ENCODE assay signal across 10 cellular contexts in the genomic region with DNA sequence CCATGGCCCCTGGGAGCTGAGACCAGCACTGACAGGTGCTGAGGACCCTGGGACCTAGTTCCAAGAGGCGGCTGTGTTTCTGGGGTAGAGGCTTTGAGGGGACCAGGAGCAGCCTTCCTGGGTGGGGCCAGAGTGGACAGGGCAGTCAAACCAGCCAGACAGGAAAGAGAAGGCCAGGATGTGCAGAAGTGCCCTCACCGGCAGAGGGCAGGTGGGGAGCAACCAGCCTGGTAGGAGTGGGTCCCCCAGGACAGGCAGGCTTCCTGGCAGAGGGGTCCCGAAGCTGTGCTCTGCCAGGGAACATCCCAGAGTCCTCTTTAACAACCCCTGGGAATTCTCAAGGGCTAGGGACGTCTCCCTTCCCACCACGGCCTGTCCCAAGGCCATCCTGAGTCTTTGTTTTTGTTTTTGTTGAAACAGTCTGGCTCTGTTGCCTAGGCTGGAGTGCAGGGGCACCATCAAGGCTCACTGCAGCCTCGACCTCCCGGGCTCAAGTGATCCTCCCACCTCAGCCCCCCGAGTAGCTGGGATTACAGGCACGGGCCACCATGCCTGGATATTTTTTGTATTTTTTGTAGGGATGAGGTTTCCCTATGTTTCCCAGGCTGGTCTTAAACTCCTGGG. TPM values are rescaled to one million over a fixed set of nuclear protein-coding genes. Genes with fewer than 3 reads are reported as not detected.
A peak's percentile ranks its signal among the peaks of the same experiment; 100 is the strongest.
DNase-seq lines count a peak whose midpoint lies in the region; ATAC-seq, FAIRE-seq and TF ChIP-seq lines count a peak whose summit lies in the region.
"Had no signal": no experiment of that assay in that cellular context is flagged by ENCODE, and none has a peak within 500 bp of the region (broad histone marks: within the 10 kb centered on the region; RNA-seq: fewer than 3 reads in every experiment).

No MANE protein-coding gene starts in this region.

- no peak for TF ChIP-seq POLR2A in A549 (IDR thresholded peaks at IDR 0.05; ENCODE audit: low read length)
- TF ChIP-seq POLR2A in vagina (IDR thresholded peaks at IDR 0.05), result no peak

- peak; percentile 49 for TF ChIP-seq CTCF in A549 (IDR thresholded peaks at IDR 0.05)
- peak; percentile 21 for TF ChIP-seq CTCF in fibroblast of mammary gland (conservative IDR thresholded peaks at IDR 0.05; ENCODE audit: control insufficient read depth, insufficient read depth, low read depth, low read length)
- no peak for TF ChIP-seq CTCF in vagina (IDR thresholded peaks at IDR 0.05)

- no peaks in the 10 kb centered on the region for H3K4me1 ChIP-seq in A549
- no peaks in the 10 kb centered on the region for H3K4me1 ChIP-seq in vagina

- CTCF ChIA-PET in A549 (lab: Yijun Ruan, JAX), result interaction anchor here (0.7 to 1.5 kb wide), 11 partner anchors 8 to 242 kb away, joined by 3 to 5 read pairs (median 3); a partner anchor contains a TSS

- intact Hi-C loops in vagina (cut with DNase I), result no loop called here

- peak; percentile 78 to 89 for ATAC-seq in A549
- no peak for ATAC-seq in activated naive CD4-positive, alpha-beta T cell treated with anti-CD3 and anti-CD28 coated beads, Interleukin-2, amount 50 U/mL, for 72 hours
- no peak for ATAC-seq in HG03135 (IDR thresholded peaks at IDR 0.05; ENCODE audit: unreplicated experiment)

- peak; percentile 61 for FAIRE-seq in A549 (lab: Jason Lieb, UNC)
- FAIRE-seq: frontal cortex had no signal

- H3K36me3 ChIP-seq in vagina, result no peaks in the 10 kb centered on the region
- H3K36me3 ChIP-seq: suprapubic skin had no signal

- peak overlapping the region in 1 of 2 donors; percentile 45 for H3K27ac Mint-ChIP-seq in activated naive CD4-positive, alpha-beta T cell treated with anti-CD3 and anti-CD28 coated beads, Interleukin-2, amount 50 U/mL, for 72 hours
- H3K27ac Mint-ChIP-seq: CD4-positive, CD25-positive, alpha-beta regulatory T cell had no signal

- H3K36me3 Mint-ChIP-seq in activated naive CD4-positive, alpha-beta T cell treated with anti-CD3 and anti-CD28 coated beads, Interleukin-2, amount 50 U/mL, for 72 hours, result no peaks in the 10 kb centered on the region
- H3K36me3 Mint-ChIP-seq: CD4-positive, CD25-positive, alpha-beta regulatory T cell had no signal

- H3K4me3 ChIP-seq in A549 (no peak overlapping the region), fibroblast of mammary gland (ENCODE audit: control insufficient read depth, low read depth, low read length) (no peak overlapping the region), vagina (no peak overlapping the region)
- H3K4me3 ChIP-seq: suprapubic skin had no signal

- TF ChIP-seq RAD21 in A549 (conservative IDR thresholded peaks at IDR 0.05 in 1 of 2, IDR thresholded peaks at IDR 0.05 in 1 of 2) (peak; percentile 39 to 53; a peak in 4 of 5 replicates), Ishikawa (IDR thresholded peaks at IDR 0.05; ENCODE audit: low read depth) (peak; percentile 69)

- POLR2A ChIA-PET in A549 (lab: Yijun Ruan, JAX), result no interaction called here

- WGBS in A549 (ENCODE audit: missing lambda C conversion rate), result 34% methylated on average over 9 of the region's 9 CpGs

- no peaks in the 10 kb centered on the region for H3K9me3 ChIP-seq in A549
- H3K9me3 ChIP-seq in vagina, result no peaks in the 10 kb centered on the region
- H3K9me3 ChIP-seq: suprapubic skin had no signal

- H3K27me3 ChIP-seq in vagina, result no peaks in the 10 kb centered on the region
- H3K27me3 ChIP-seq: suprapubic skin had no signal

- H3K4me2 ChIP-seq in A549, result no peak overlapping the region

- peak overlapping the region in 1 of 2 experiments; percentile 7; a peak in 2 of 6 replicates for H3K27ac ChIP-seq in A549
- no peak overlapping the region for H3K27ac ChIP-seq in vagina
- H3K27ac ChIP-seq: suprapubic skin had no signal

- H3K9me3 Mint-ChIP-seq in activated naive CD4-positive, alpha-beta T cell treated with anti-CD3 and anti-CD28 coated beads, Interleukin-2, amount 50 U/mL, for 72 hours, result no peaks in the 10 kb centered on the region
- H3K9me3 Mint-ChIP-seq: CD4-positive, CD25-positive, alpha-beta regulatory T cell had no signal

- DNase-seq in A549 (ENCODE audit: low read depth in 1 of 2, low spot score in 1 of 2), result peak; percentile 67 to 81
- DNase-seq in fibroblast of mammary gland (ENCODE audit: low read depth), result no peak
- DNase-seq in vagina (ENCODE audit: extremely low spot score in 2 of 2), result no peak
- DNase-seq in activated naive CD4-positive, alpha-beta T cell treated with anti-CD3 and anti-CD28 coated beads, Interleukin-2, amount 50 U/mL, for 72 hours (ENCODE audit: low spot score in 2 of 2), result no peak
- DNase-seq: activated T-cell treated with anti-CD3 and anti-CD28 coated beads, Interleukin-2, amount 50 U/mL, for 48 hours; CD4-positive, CD25-positive, alpha-beta regulatory T cell had no signal

- TF ChIP-seq EP300 in A549 (IDR thresholded peaks at IDR 0.05) (no peak), Ishikawa (IDR thresholded peaks at IDR 0.05; ENCODE audit: borderline replicate concordance) (peak; percentile 65)

TF ChIP-seq in Ishikawa, 13 proteins besides CTCF, POLR2A, EP300 and RAD21 (continues in another document):
- TF ChIP-seq CREB1 (IDR thresholded peaks at IDR 0.05; ENCODE audit: low read depth), result no peak
- TF ChIP-seq, protein P1, sequence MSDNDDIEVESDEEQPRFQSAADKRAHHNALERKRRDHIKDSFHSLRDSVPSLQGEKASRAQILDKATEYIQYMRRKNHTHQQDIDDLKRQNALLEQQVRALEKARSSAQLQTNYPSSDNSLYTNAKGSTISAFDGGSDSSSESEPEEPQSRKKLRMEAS (IDR thresholded peaks at IDR 0.05), result peak; percentile 62
- no peak for TF ChIP-seq FOXM1 (IDR thresholded peaks at IDR 0.05; ENCODE audit: borderline replicate concordance, low read depth)
- no peak for TF ChIP-seq CEBPB (IDR thresholded peaks at IDR 0.05)
- TF ChIP-seq YY1 (IDR thresholded peaks at IDR 0.05; ENCODE audit: low read depth), result 0 out of 2 replicates have a peak, but pooled peaks have one; percentile 38
- TF ChIP-seq EGR1 (IDR thresholded peaks at IDR 0.05), result no peak
- peak; percentile 76 for TF ChIP-seq TCF12 (IDR thresholded peaks at IDR 0.05; ENCODE audit: low read depth)
- TF ChIP-seq, protein P2, sequence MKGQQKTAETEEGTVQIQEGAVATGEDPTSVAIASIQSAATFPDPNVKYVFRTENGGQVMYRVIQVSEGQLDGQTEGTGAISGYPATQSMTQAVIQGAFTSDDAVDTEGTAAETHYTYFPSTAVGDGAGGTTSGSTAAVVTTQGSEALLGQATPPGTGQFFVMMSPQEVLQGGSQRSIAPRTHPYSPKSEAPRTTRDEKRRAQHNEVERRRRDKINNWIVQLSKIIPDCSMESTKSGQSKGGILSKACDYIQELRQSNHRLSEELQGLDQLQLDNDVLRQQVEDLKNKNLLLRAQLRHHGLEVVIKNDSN (IDR thresholded peaks at IDR 0.05), result peak; percentile 47; the same call in 1 of the 2 replicates

RNA-seq across cellular contexts. Expression of a gene that starts 3.0 kb away (rescaled TPM):
- polyA plus RNA-seq in A549 (2011; rRNA removed) (0.18 and 0.19 TPM in 2 replicates), A549 (2017; fragmentation: RNase III; extraction: RNeasy Plus Mini Kit Qiagen cat#74134 plus additional on column Dnase treatment) (0.20 to 0.25 TPM (median 0.24 TPM) in 3 replicates)
- 0.34 and 0.51 TPM in 2 replicates for polyA plus RNA-seq in A549 (2012; cell fraction: cytosol; rRNA removed)
- polyA plus RNA-seq in A549 (2012; cell fraction: nucleus; rRNA removed), result 1.1 TPM in 2 replicates
- polyA minus RNA-seq in A549 (2011; rRNA and poly(A)+ RNA removed), result 0.19 and 0.37 TPM in 2 replicates
- 0.74 TPM for total RNA-seq in vagina
- total RNA-seq in activated naive CD4-positive, alpha-beta T cell treated with anti-CD3 and anti-CD28 coated beads, Interleukin-2, amount 50 U/mL, for 72 hours, result not detected
- total RNA-seq: CD4-positive, CD25-positive, alpha-beta regulatory T cell; frontal cortex had no signal
- polyA plus RNA-seq: CD4-positive, CD25-positive, alpha-beta regulatory T cell had no signal

RNA-seq across cellular contexts. Expression of a gene that starts 20.2 kb away (rescaled TPM):
- polyA plus RNA-seq in A549 (2011; rRNA removed) (1.5 and 1.6 TPM in 2 replicates), A549 (2017; fragmentation: RNase III; extraction: RNeasy Plus Mini Kit Qiagen cat#74134 plus additional on column Dnase treatment) (1.3 to 1.8 TPM (median 1.8 TPM) in 3 replicates)
- polyA plus RNA-seq in A549 (2012; cell fraction: cytosol; rRNA removed), result 0.91 and 1.1 TPM in 2 replicates
- polyA plus RNA-seq in A549 (2012; cell fraction: nucleus; rRNA removed), result 1.7 and 1.8 TPM in 2 replicates
- 0.87 and 1.1 TPM in 2 replicates for polyA minus RNA-seq in A549 (2011; rRNA and poly(A)+ RNA removed)
- 3.2 TPM for total RNA-seq in vagina
- 1 to 10 TPM in 1 of 2 donors, under 1 TPM in 1; 0.77 to 1.6 TPM for total RNA-seq in activated naive CD4-positive, alpha-beta T cell treated with anti-CD3 and anti-CD28 coated beads, Interleukin-2, amount 50 U/mL, for 72 hours

RNA-seq across cellular contexts. Expression of a gene that starts 32.8 kb away (rescaled TPM):
- 10.0 and 10.7 TPM in 2 replicates for polyA plus RNA-seq in A549 (2011; rRNA removed)
- polyA plus RNA-seq in A549 (2012; cell fraction: cytosol; rRNA removed), result 30.9 and 31.2 TPM in 2 replicates
- polyA plus RNA-seq in A549 (2012; cell fraction: nucleus; rRNA removed), result 21.4 and 24.8 TPM in 2 replicates
- polyA plus RNA-seq in A549 (2017; fragmentation: RNase III; extraction: RNeasy Plus Mini Kit Qiagen cat#74134 plus additional on column Dnase treatment), result 12.5 to 14.9 TPM (median 13.6 TPM) in 3 replicates
- polyA minus RNA-seq in A549 (2011; rRNA and poly(A)+ RNA removed), result 4.6 and 4.7 TPM in 2 replicates
- 14.2 TPM for total RNA-seq in vagina
- 10 to 100 TPM; 13.8 to 17.9 TPM for total RNA-seq in activated naive CD4-positive, alpha-beta T cell treated with anti-CD3 and anti-CD28 coated beads, Interleukin-2, amount 50 U/mL, for 72 hours

RNA-seq across cellular contexts. Expression of a gene that starts 44.5 kb away (rescaled TPM):
- polyA plus RNA-seq in A549 (2011; rRNA removed) (290 and 350 TPM in 2 replicates), A549 (2017; fragmentation: RNase III; extraction: RNeasy Plus Mini Kit Qiagen cat#74134 plus additional on column Dnase treatment) (215 to 283 TPM (median 265 TPM) in 3 replicates)
- 322 and 419 TPM in 2 replicates for polyA plus RNA-seq in A549 (2012; cell fraction: cytosol; rRNA removed)
- polyA plus RNA-seq in A549 (2012; cell fraction: nucleus; rRNA removed), result 632 and 811 TPM in 2 replicates
- polyA minus RNA-seq in A549 (2011; rRNA and poly(A)+ RNA removed), result 244 and 264 TPM in 2 replicates
- total RNA-seq in vagina, result 177 TPM
- 10 to 100 TPM; 79.9 to 85.4 TPM for total RNA-seq in activated naive CD4-positive, alpha-beta T cell treated with anti-CD3 and anti-CD28 coated beads, Interleukin-2, amount 50 U/mL, for 72 hours

RNA-seq across cellular contexts. Expression of a gene that starts 44.8 kb away (rescaled TPM):
- 32.8 and 39.8 TPM in 2 replicates for polyA plus RNA-seq in A549 (2011; rRNA removed)
- polyA plus RNA-seq in A549 (2012; cell fraction: cytosol; rRNA removed), result 46.5 and 51.8 TPM in 2 replicates
- 39.7 and 43.7 TPM in 2 replicates for polyA plus RNA-seq in A549 (2012; cell fraction: nucleus; rRNA removed)
- polyA plus RNA-seq in A549 (2017; fragmentation: RNase III; extraction: RNeasy Plus Mini Kit Qiagen cat#74134 plus additional on column Dnase treatment), result 22.1 to 25.7 TPM (median 25.2 TPM) in 3 replicates
- polyA minus RNA-seq in A549 (2011; rRNA and poly(A)+ RNA removed), result 57.7 and 65.9 TPM in 2 replicates
- 17.4 TPM for total RNA-seq in vagina
- total RNA-seq in activated naive CD4-positive, alpha-beta T cell treated with anti-CD3 and anti-CD28 coated beads, Interleukin-2, amount 50 U/mL, for 72 hours, result 10 to 100 TPM; 18.9 to 24.1 TPM

Comparison
In these comparisons a context has a peak if more than half of its experiments do, and no peak if none do; other contexts are left out.
1. ATAC-seq: peak in A549 (2 of 2); none in activated naive CD4-positive, alpha-beta T cell treated with anti-CD3 and anti-CD28 coated beads, Interleukin-2, amount 50 U/mL, for 72 hours (0 of 2) and HG03135 (single experiment).
2. DNase-seq: peak in A549 (2 of 2); none in fibroblast of mammary gland (single experiment), vagina (0 of 2) and activated naive CD4-positive, alpha-beta T cell treated with anti-CD3 and anti-CD28 coated beads, Interleukin-2, amount 50 U/mL, for 72 hours (0 of 2).
3. CTCF ChIP-seq: peak in A549 (single experiment) and fibroblast of mammary gland (single experiment); none in vagina (0 of 3).